In the genomic region with DNA sequence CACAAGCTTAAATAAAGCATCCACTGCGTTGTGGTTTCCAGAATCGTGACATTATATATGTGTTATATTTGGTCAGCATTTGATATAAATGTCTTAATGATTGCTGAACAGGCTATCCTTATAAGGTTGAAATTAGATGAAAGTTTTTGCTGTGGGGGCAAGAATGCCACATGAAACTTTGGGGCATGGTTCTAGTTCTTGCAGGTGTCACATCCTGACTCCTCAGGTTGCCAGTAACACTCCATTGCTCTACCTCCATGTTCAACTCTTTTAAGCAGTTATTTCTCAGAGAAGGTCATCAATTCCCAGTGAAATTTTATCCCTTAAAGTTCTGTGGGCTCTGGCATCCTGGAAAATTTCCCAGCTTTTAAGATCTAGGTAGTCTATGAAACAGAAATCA, we compare ENCODE assay signal across 25 cellular contexts. TPM values are rescaled to one million over a fixed set of nuclear protein-coding genes. Genes with fewer than 3 reads are reported as not detected.
A peak's percentile ranks its signal among the peaks of the same experiment; 100 is the strongest.
DNase-seq lines count a peak whose midpoint lies in the region; ATAC-seq and TF ChIP-seq lines count a peak whose summit lies in the region.
"Had no signal": no experiment of that assay in that cellular context is flagged by ENCODE, and none has a peak within 500 bp of the region (broad histone marks: within the 10 kb centered on the region; RNA-seq: fewer than 3 reads in every experiment).

No MANE protein-coding gene starts in this region.

- H3K4me2 ChIP-seq in mammary epithelial cell (ENCODE audit: insufficient read depth, low read depth, low read length): no peak overlapping the region
- H3K4me2 ChIP-seq: hepatocyte had no signal

- intact Hi-C loops in MCF 10A (cut with micrococcal nuclease) (no loop called here), breast epithelium (cut with DNase I; ENCODE audit: low total_unique reads) (no loop called here), mammary epithelial cell (cut with micrococcal nuclease) (loop anchor here (5.0 kb wide), 1 partner anchor 33 kb away; a partner anchor contains a TSS), Right ventricle myocardium superior (cut with DNase I) (no loop called here), stomach (cut with DNase I; ENCODE audit: low total_unique reads) (no loop called here)
- intact Hi-C loops in activated T-helper 1 cell treated with anti-CD3 and anti-CD28 coated beads, Interleukin-12 subunit alpha, Interleukin-12 subunit beta, Interleukin-2, Interleukin-4 antibody, amounts not matched to agents 30 ng/mL and 10 ng/mL and 1 ng/mL, durations not matched to agents 14 hours and 24 hours and 36 hours (cut with micrococcal nuclease): loop anchor here (1.0 to 5.0 kb wide), 11 partner anchors 8 to 1118 kb away; a partner anchor contains a TSS

- peaks cover 26% of the 10 kb centered on the region for H3K79me2 ChIP-seq in mammary epithelial cell (ENCODE audit: insufficient read depth, low read length)

- H3K9ac ChIP-seq in mammary epithelial cell (ENCODE audit: insufficient read depth, low read length): no peak overlapping the region

- CTCF ChIA-PET in MCF 10A (lab: Yijun Ruan, JAX): interaction anchor here (0.6 to 1.5 kb wide), 4 partner anchors 8 to 462 kb away, joined by 3 to 6 read pairs (median 4); no protein-coding TSS in a partner anchor
- CTCF ChIA-PET in T-cell (lab: Charles Lee): interaction anchor here (0.8 to 1.2 kb wide), 5 partner anchors 9 to 91 kb away, joined by 3 read pairs; no protein-coding TSS in a partner anchor
- CTCF ChIA-PET in mammary epithelial cell (lab: Charles Lee; ENCODE audit: low non-redundant PET): interaction anchor here (0.7 kb wide), 1 partner anchor 19 kb away, joined by 5 read pairs; no protein-coding TSS in a partner anchor

- no peak for TF ChIP-seq CTCF in MCF 10A (IDR thresholded peaks at IDR 0.05; ENCODE audit: unreplicated experiment)
- no peak for TF ChIP-seq CTCF in breast epithelium (IDR thresholded peaks at IDR 0.05)
- TF ChIP-seq CTCF in mammary epithelial cell (conservative IDR thresholded peaks at IDR 0.05 in 1 of 2, IDR thresholded peaks at IDR 0.05 in 1 of 2; ENCODE audit: extremely low read depth in 1 of 2, insufficient read depth in 1 of 2, low read depth in 1 of 2, low read length in 2 of 2): no peak
- TF ChIP-seq CTCF in stomach (IDR thresholded peaks at IDR 0.05): no peak

- POLR2A ChIA-PET in MCF 10A (lab: Yijun Ruan, JAX): interaction anchor here (1.0 to 5.4 kb wide), 6 partner anchors 9 to 484 kb away, joined by 3 to 43 read pairs (median 3); a partner anchor contains a TSS
- POLR2A ChIA-PET in T-cell (lab: Charles Lee): interaction anchor here (0.5 to 1.0 kb wide), 4 partner anchors 9 to 24 kb away, joined by 3 to 4 read pairs (median 3); no protein-coding TSS in a partner anchor

- H3K4me1 ChIP-seq in breast epithelium (no peaks in the 10 kb centered on the region), mammary epithelial cell (ENCODE audit: insufficient read depth, low read length) (peaks cover 29% of the 10 kb centered on the region), stomach (peaks cover 0 to 31% (median 0%) of the 10 kb centered on the region in 4 donors)
- H3K4me1 ChIP-seq: left ventricle myocardium inferior had no signal

- peak overlapping the region; percentile 59 for H3K27ac Mint-ChIP-seq in MCF 10A (ENCODE audit: low read depth, unreplicated experiment)
- H3K27ac Mint-ChIP-seq in T-cell: peak overlapping the region; percentile 27 to 53
- no peak overlapping the region for H3K27ac Mint-ChIP-seq in activated T-helper 1 cell treated with anti-CD3 and anti-CD28 coated beads, Interleukin-12 subunit alpha, Interleukin-12 subunit beta, Interleukin-2, Interleukin-4 antibody, amounts not matched to agents 30 ng/mL and 10 ng/mL and 1 ng/mL, durations not matched to agents 14 hours and 24 hours and 36 hours
- H3K27ac Mint-ChIP-seq: endodermal cell, mesothelial cell of epicardium had no signal

- ATAC-seq in T-cell (replicated peaks in 1 of 4): no peak
- no peak for ATAC-seq in HG03457 (IDR thresholded peaks at IDR 0.05; ENCODE audit: unreplicated experiment)
- ATAC-seq in Right ventricle myocardium superior (ENCODE audit: poor library complexity): no peak

- dilution Hi-C loops in mammary epithelial cell (cut with HindIII; ENCODE audit: low sequenced_read_pairs): no loop called here

- peaks cover 13% of the 10 kb centered on the region for H3K4me1 Mint-ChIP-seq in MCF 10A (ENCODE audit: insufficient read depth, unreplicated experiment)
- H3K4me1 Mint-ChIP-seq in T-cell: peaks cover 63 to 66% (median 63%) of the 10 kb centered on the region in 3 donors
- H3K4me1 Mint-ChIP-seq in activated T-helper 1 cell treated with anti-CD3 and anti-CD28 coated beads, Interleukin-12 subunit alpha, Interleukin-12 subunit beta, Interleukin-2, Interleukin-4 antibody, amounts not matched to agents 30 ng/mL and 10 ng/mL and 1 ng/mL, durations not matched to agents 14 hours and 24 hours and 36 hours (ENCODE audit: low read depth): peaks cover 50% of the 10 kb centered on the region

- H3K27me3 Mint-ChIP-seq in MCF 10A (ENCODE audit: insufficient read depth, unreplicated experiment) (no peaks in the 10 kb centered on the region), T-cell (no peaks in the 10 kb centered on the region)
- H3K27me3 Mint-ChIP-seq in activated T-helper 1 cell treated with anti-CD3 and anti-CD28 coated beads, Interleukin-12 subunit alpha, Interleukin-12 subunit beta, Interleukin-2, Interleukin-4 antibody, amounts not matched to agents 30 ng/mL and 10 ng/mL and 1 ng/mL, durations not matched to agents 14 hours and 24 hours and 36 hours (ENCODE audit: insufficient read depth): no peaks in the 10 kb centered on the region
- H3K27me3 Mint-ChIP-seq: naive thymus-derived CD4-positive, alpha-beta T cell had no signal

- no TSS peak for BruUV-seq in MCF 10A (replicated peaks; lab: Mats Ljungman, UMichigan)
- no TSS peak for BruUV-seq in mammary epithelial cell (replicated peaks; lab: Mats Ljungman, UMichigan)

- no peaks in the 10 kb centered on the region for H4K20me1 ChIP-seq in mammary epithelial cell (ENCODE audit: insufficient read depth, low read length)

- H3K36me3 Mint-ChIP-seq in MCF 10A (ENCODE audit: insufficient read depth, unreplicated experiment): peaks cover 21% of the 10 kb centered on the region
- H3K36me3 Mint-ChIP-seq in T-cell: peaks cover 44% of the 10 kb centered on the region
- peaks cover 43% of the 10 kb centered on the region for H3K36me3 Mint-ChIP-seq in activated T-helper 1 cell treated with anti-CD3 and anti-CD28 coated beads, Interleukin-12 subunit alpha, Interleukin-12 subunit beta, Interleukin-2, Interleukin-4 antibody, amounts not matched to agents 30 ng/mL and 10 ng/mL and 1 ng/mL, durations not matched to agents 14 hours and 24 hours and 36 hours (ENCODE audit: low read depth)

- H3K36me3 ChIP-seq in breast epithelium (no peaks in the 10 kb centered on the region), mammary epithelial cell (ENCODE audit: insufficient read depth, low read length) (peaks cover 3% of the 10 kb centered on the region), stomach (peaks cover 0 to 47% (median 35%) of the 10 kb centered on the region in 4 donors)
- H3K36me3 ChIP-seq: ovary had no signal

- no peak for TF ChIP-seq EP300 in stomach (IDR thresholded peaks at IDR 0.05)

- H3K4me3 Mint-ChIP-seq in MCF 10A (ENCODE audit: unreplicated experiment) (no peak overlapping the region), T-cell (peak overlapping the region in 1 of 3 donors; percentile 25)
- H3K4me3 Mint-ChIP-seq in activated T-helper 1 cell treated with anti-CD3 and anti-CD28 coated beads, Interleukin-12 subunit alpha, Interleukin-12 subunit beta, Interleukin-2, Interleukin-4 antibody, amounts not matched to agents 30 ng/mL and 10 ng/mL and 1 ng/mL, durations not matched to agents 14 hours and 24 hours and 36 hours: no peak overlapping the region
- H3K4me3 Mint-ChIP-seq: endodermal cell, mesothelial cell of epicardium had no signal

- DNase-seq in MCF 10A (ENCODE audit: unreplicated experiment) (no peak), breast epithelium (ENCODE audit: low spot score in 2 of 2) (no peak), T-cell (no peak), mammary epithelial cell (no peak), Right ventricle myocardium superior (no peak), stomach (no peak)
- DNase-seq in activated T-helper 1 cell treated with anti-CD3 and anti-CD28 coated beads, Interleukin-12 subunit alpha, Interleukin-12 subunit beta, Interleukin-2, Interleukin-4 antibody, amounts not matched to agents 30 ng/mL and 10 ng/mL and 1 ng/mL, durations not matched to agents 14 hours and 24 hours and 36 hours (ENCODE audit: low spot score): no peak
- DNase-seq: amygdala; C1 segment of cervical spinal cord; cortex of kidney; endodermal cell; left ventricle myocardium inferior; naive thymus-derived CD4-positive, alpha-beta T cell; NCI-H1105 treated with DMSO at 0.1 percent for 48 hours; NCI-H2081 treated with DMSO at 0.1 percent for 48 hours; NCI-H345; NCI-H82; ovary; retina had no signal

- H3K9me3 ChIP-seq in breast epithelium (no peaks in the 10 kb centered on the region), mammary epithelial cell (replicated peaks; ENCODE audit: insufficient read depth, low read length) (no peaks in the 10 kb centered on the region), stomach (no peaks in the 10 kb centered on the region)
- H3K9me3 ChIP-seq: esophagus muscularis mucosa, left ventricle myocardium inferior, ovary, thoracic aorta, vagina had no signal

- H3K27ac ChIP-seq in breast epithelium: no peak overlapping the region
- peak overlapping the region; percentile 6 for H3K27ac ChIP-seq in mammary epithelial cell (ENCODE audit: insufficient read depth, low read depth, low read length)
- no peak overlapping the region for H3K27ac ChIP-seq in stomach
- H3K27ac ChIP-seq: esophagus muscularis mucosa, hepatocyte, left ventricle myocardium inferior, ovary, thoracic aorta, vagina had no signal

- H3K27me3 ChIP-seq in breast epithelium (no peaks in the 10 kb centered on the region), mammary epithelial cell (ENCODE audit: insufficient read depth, low read length) (no peaks in the 10 kb centered on the region), stomach (no peaks in the 10 kb centered on the region)
- H3K27me3 ChIP-seq: esophagus muscularis mucosa, hepatocyte, ovary, vagina had no signal

- WGBS in mammary epithelial cell (ENCODE audit: low coverage, missing lambda C conversion rate): 100% methylated on average over 2 of the region's 2 CpGs
- WGBS in stomach, 5 donors: 87 to 98% (median 96%) methylated on average over 2 of the region's 2 CpGs

- H3K9me3 Mint-ChIP-seq in MCF 10A (ENCODE audit: unreplicated experiment) (no peaks in the 10 kb centered on the region), T-cell (no peaks in the 10 kb centered on the region)
- no peaks in the 10 kb centered on the region for H3K9me3 Mint-ChIP-seq in activated T-helper 1 cell treated with anti-CD3 and anti-CD28 coated beads, Interleukin-12 subunit alpha, Interleukin-12 subunit beta, Interleukin-2, Interleukin-4 antibody, amounts not matched to agents 30 ng/mL and 10 ng/mL and 1 ng/mL, durations not matched to agents 14 hours and 24 hours and 36 hours
- H3K9me3 Mint-ChIP-seq: endodermal cell; mesothelial cell of epicardium; naive thymus-derived CD4-positive, alpha-beta T cell had no signal

- TF ChIP-seq POLR2A in breast epithelium (IDR thresholded peaks at IDR 0.05) (no peak), stomach (IDR thresholded peaks at IDR 0.05) (no peak)

- no peak overlapping the region for H3K4me3 ChIP-seq in breast epithelium
- H3K4me3 ChIP-seq in mammary epithelial cell (replicated peaks in 1 of 3; ENCODE audit: insufficient read depth in 1 of 3, low read depth in 2 of 3, low read length in 3 of 3): no peak overlapping the region
- H3K4me3 ChIP-seq in stomach: no peak overlapping the region
- H3K4me3 ChIP-seq: esophagus muscularis mucosa, hepatocyte, left ventricle myocardium inferior, ovary, thoracic aorta, vagina had no signal

- in situ Hi-C loops in mammary epithelial cell (cut with MboI; ENCODE audit: low sequenced_read_pairs in 2 of 2): no loop called here

- no peak overlapping the region for H2AFZ ChIP-seq in mammary epithelial cell (ENCODE audit: low read depth, low read length)
- H2AFZ ChIP-seq: hepatocyte had no signal

RNA-seq across cellular contexts. Expression of a gene that starts 33.7 kb away (rescaled TPM):
- total RNA-seq in MCF 10A (2022): 40.1 and 70.9 TPM in 2 replicates
- 10 to 100 TPM; 30.2 to 52.5 (median 42.6) TPM for total RNA-seq in breast epithelium
- total RNA-seq in T-cell: 100 to 1,000 TPM in 2 of 5 donors, 10 to 100 TPM in 3; 83.0 to 185 (median 92.1) TPM
- total RNA-seq in mammary epithelial cell: 10 to 100 TPM; 23.5 to 52.9 TPM
- polyA plus RNA-seq in mammary epithelial cell: 25.5 TPM
- 40.6 TPM for polyA minus RNA-seq in mammary epithelial cell
- total RNA-seq in activated T-helper 1 cell treated with anti-CD3 and anti-CD28 coated beads, Interleukin-12 subunit alpha, Interleukin-12 subunit beta, Interleukin-2, Interleukin-4 antibody, amounts not matched to agents 30 ng/mL and 10 ng/mL and 1 ng/mL, durations not matched to agents 14 hours and 24 hours and 36 hours: 139 and 145 TPM in 2 replicates
- total RNA-seq in Right ventricle myocardium superior: 18.9 TPM
- total RNA-seq in stomach: 10 to 100 TPM in 4 of 5 donors, 1 to 10 TPM in 1; 9.6 to 36.5 (median 23.0) TPM
- 10 to 100 TPM; 10.4 to 19.7 (median 15.3) TPM for polyA plus RNA-seq in stomach

Comparison
In these comparisons a context has a peak if more than half of its experiments do, and no peak if none do; other contexts are left out.
1. intact Hi-C loops: an anchor here in mammary epithelial cell (5.0 kb wide) and activated T-helper 1 cell treated with anti-CD3 and anti-CD28 coated beads, Interleukin-12 subunit alpha, Interleukin-12 subunit beta, Interleukin-2, Interleukin-4 antibody, amounts not matched to agents 30 ng/mL and 10 ng/mL and 1 ng/mL, durations not matched to agents 14 hours and 24 hours and 36 hours (1.0 to 5.0 kb wide); none called in MCF 10A, breast epithelium, Right ventricle myocardium superior and stomach.